1 cellular context compared by ENCODE assay signal in genomic region chr2:16746833-16747232, GRCh38.
A peak's percentile ranks its signal among the peaks of the same experiment; 100 is the strongest.
TF ChIP-seq lines count a peak whose summit lies in the region.

No MANE protein-coding gene starts in this region.

TF ChIP-seq in K562, 482 proteins besides CTCF, POLR2A, EP300 and RAD21 (continued from another document):
- no peak for TF ChIP-seq ATF6 (CRISPR knock-in tag; IDR thresholded peaks at IDR 0.05)
- TF ChIP-seq ZNF134 (CRISPR knock-in tag; conservative IDR thresholded peaks at IDR 0.05) = no peak
- peak; percentile 42; the same call in 1 of the 2 replicates for TF ChIP-seq HLTF (IDR thresholded peaks at IDR 0.05)
- no peak for TF ChIP-seq MITF (IDR thresholded peaks at IDR 0.05)
- no peak for TF ChIP-seq ZNF76 (CRISPR knock-in tag; IDR thresholded peaks at IDR 0.05; ENCODE audit: borderline replicate concordance)
- no peak for TF ChIP-seq LCOR (CRISPR knock-in tag; IDR thresholded peaks at IDR 0.05)
- no peak for TF ChIP-seq NBN (IDR thresholded peaks at IDR 0.05; ENCODE audit: low read depth)
- TF ChIP-seq TEAD4 (IDR thresholded peaks at IDR 0.05; ENCODE audit: low read length) = peak; percentile 88
- no peak for TF ChIP-seq TEAD4 (CRISPR knock-in tag; IDR thresholded peaks at IDR 0.05; ENCODE audit: borderline replicate concordance)
- TF ChIP-seq ZNF717 (CRISPR knock-in tag; IDR thresholded peaks at IDR 0.05) = no peak
